In genomic region chr6:5277589-5277988, GRCh38 we compare ENCODE assay signal across 13 cellular contexts. TPM values are rescaled to one million over a fixed set of nuclear protein-coding genes. Genes with fewer than 3 reads are reported as not detected.
A peak's percentile ranks its signal among the peaks of the same experiment; 100 is the strongest.
DNase-seq lines count a peak whose midpoint lies in the region; ATAC-seq, FAIRE-seq and TF ChIP-seq lines count a peak whose summit lies in the region.
"Had no signal": no experiment of that assay in that cellular context is flagged by ENCODE, and none has a peak within 500 bp of the region (broad histone marks: within the 10 kb centered on the region; RNA-seq: fewer than 3 reads in every experiment).

No MANE protein-coding gene starts in this region.

- H3K9me3 ChIP-seq in HepG2 (ENCODE audit: low read length) = no peaks in the 10 kb centered on the region
- no peaks in the 10 kb centered on the region for H3K9me3 ChIP-seq in right lobe of liver
- no peaks in the 10 kb centered on the region for H3K9me3 ChIP-seq in OCI-LY3 (ENCODE audit: insufficient read depth, low read length)
- H3K9me3 ChIP-seq in suprapubic skin = no peaks in the 10 kb centered on the region
- no peaks in the 10 kb centered on the region for H3K9me3 ChIP-seq in lower lobe of right lung
- H3K9me3 ChIP-seq: BE2C had no signal

- H3K9ac ChIP-seq in HepG2 (ENCODE audit: insufficient read depth, low read depth, low read length) (no peak overlapping the region), OCI-LY3 (ENCODE audit: low read length) (peak overlapping the region; percentile 95)

- H3K27me3 ChIP-seq in HepG2 (ENCODE audit: control insufficient read depth in 1 of 2, insufficient read depth in 2 of 2, low read length in 2 of 2) (no peaks in the 10 kb centered on the region), right lobe of liver (no peaks in the 10 kb centered on the region), OCI-LY3 (ENCODE audit: low read depth, low read length) (no peaks in the 10 kb centered on the region), suprapubic skin (no peaks in the 10 kb centered on the region), lower lobe of right lung (ENCODE audit: low read depth) (no peaks in the 10 kb centered on the region)
- H3K27me3 ChIP-seq: BE2C had no signal

- no peaks in the 10 kb centered on the region for H3K27me3 Mint-ChIP-seq in memory B cell
- H3K27me3 Mint-ChIP-seq: CD4-positive, alpha-beta memory T cell had no signal

- in situ Hi-C loops in HepG2 (cut with HindIII; ENCODE audit: extremely low pct_ligation_motif_present, low pct_unique_long_range_greater_than_20kb) = no loop called here

- H3K4me2 ChIP-seq in HepG2 (ENCODE audit: low read depth, low read length) = no peak overlapping the region
- peak overlapping the region; percentile 91 for H3K4me2 ChIP-seq in OCI-LY3 (ENCODE audit: low read length)

- H3K79me2 ChIP-seq in HepG2 (ENCODE audit: insufficient read depth, low read length) (peaks cover 13% of the 10 kb centered on the region), OCI-LY3 (ENCODE audit: low read length) (peaks cover 37% of the 10 kb centered on the region)

- DNase-seq in HepG2 (ENCODE audit: low spot score) = no peak
- no peak for DNase-seq in right lobe of liver
- DNase-seq in memory B cell (ENCODE audit: low spot score in 2 of 2) = no peak
- DNase-seq in suprapubic skin (ENCODE audit: low spot score in 2 of 2) = no peak
- no peak for DNase-seq in NCI-H187 treated with DMSO at 0.1 percent for 48 hours (lab: John Stamatoyannopoulos, UW)
- DNase-seq in lower lobe of right lung = no peak
- DNase-seq: BE2C; CD4-positive, alpha-beta memory T cell; DMS79; GOT3; H9 had no signal

- intact Hi-C loops in HepG2 (cut with micrococcal nuclease; ENCODE audit: unreplicated experiment) = no loop called here
- intact Hi-C loops in right lobe of liver (cut with DNase I) = no loop called here
- intact Hi-C loops in lower lobe of right lung (cut with DNase I) = no loop called here

- ATAC-seq in HepG2 = no peak
- no peak for ATAC-seq in right lobe of liver
- no peak for ATAC-seq in memory B cell (ENCODE audit: low read depth)
- no peak for ATAC-seq in lower lobe of right lung

- TF ChIP-seq POLR2A in HepG2 (IDR thresholded peaks at IDR 0.05; ENCODE audit: insufficient read depth in 1 of 2, low read depth in 2 of 2, low read length in 2 of 2) (no peak), right lobe of liver (IDR thresholded peaks at IDR 0.05) (no peak), suprapubic skin (IDR thresholded peaks at IDR 0.05) (no peak)

- peaks cover 37% of the 10 kb centered on the region for H3K4me1 Mint-ChIP-seq in memory B cell

- POLR2A ChIA-PET in HepG2 (lab: Yijun Ruan, JAX) = no interaction called here

- H3K9me3 Mint-ChIP-seq in memory B cell = no peaks in the 10 kb centered on the region
- H3K9me3 Mint-ChIP-seq: H9 had no signal

- H3K36me3 Mint-ChIP-seq in memory B cell = peaks cover 2% of the 10 kb centered on the region

- no peak overlapping the region for H3K27ac ChIP-seq in HepG2 (ENCODE audit: extremely low read length, insufficient read depth, low read length)
- no peak overlapping the region for H3K27ac ChIP-seq in right lobe of liver
- H3K27ac ChIP-seq in OCI-LY3 (ENCODE audit: low read length) = peak overlapping the region; percentile 100
- H3K27ac ChIP-seq in suprapubic skin = no peak overlapping the region
- no peak overlapping the region for H3K27ac ChIP-seq in lower lobe of right lung
- H3K27ac ChIP-seq: C4-2B had no signal

- TF ChIP-seq CTCF in HepG2 (CRISPR knock-in tag; IDR thresholded peaks at IDR 0.05) = no peak
- TF ChIP-seq CTCF in right lobe of liver (IDR thresholded peaks at IDR 0.05) = no peak
- TF ChIP-seq CTCF in OCI-LY3 (IDR thresholded peaks at IDR 0.05; ENCODE audit: low read depth, low read length) = no peak
- no peak for TF ChIP-seq CTCF in suprapubic skin (IDR thresholded peaks at IDR 0.05)
- no peak for TF ChIP-seq CTCF in lower lobe of right lung (IDR thresholded peaks at IDR 0.05)

- H3K36me3 ChIP-seq in HepG2 (replicated peaks in 1 of 2; ENCODE audit: control insufficient read depth in 1 of 2, insufficient read depth in 2 of 2, low read length in 2 of 2) (no peaks in the 10 kb centered on the region), right lobe of liver (no peaks in the 10 kb centered on the region), OCI-LY3 (replicated peaks; ENCODE audit: low read depth, low read length) (peaks cover 4% of the 10 kb centered on the region), suprapubic skin (no peaks in the 10 kb centered on the region), lower lobe of right lung (no peaks in the 10 kb centered on the region)
- H3K36me3 ChIP-seq: BE2C had no signal

- TF ChIP-seq EP300 in HepG2 (IDR thresholded peaks at IDR 0.05; ENCODE audit: low read depth in 2 of 2, low read length in 2 of 2) (no peak), HepG2 (CRISPR knock-in tag; IDR thresholded peaks at IDR 0.05; ENCODE audit: borderline replicate concordance) (no peak), suprapubic skin (IDR thresholded peaks at IDR 0.05) (no peak)

- H2AFZ ChIP-seq in HepG2 (ENCODE audit: low read length) (no peak overlapping the region), OCI-LY3 (ENCODE audit: low read depth, low read length) (no peak overlapping the region)

- 96% methylated on average over 3 of the region's 3 CpGs for WGBS in HepG2 (ENCODE audit: low lambda C conversion rate)
- WGBS in right lobe of liver (ENCODE audit: insufficient coverage, low coverage, low lambda C conversion rate, missing lambda C conversion rate) = 81% methylated on average over 3 of the region's 3 CpGs
- WGBS in suprapubic skin = 91% methylated on average over 3 of the region's 3 CpGs

- H3K4me3 ChIP-seq in HepG2 (replicated peaks in 1 of 3; ENCODE audit: insufficient read depth in 1 of 3, low read depth in 2 of 3, low read length in 3 of 3) (no peak overlapping the region), right lobe of liver (no peak overlapping the region), OCI-LY3 (ENCODE audit: low read length) (peak overlapping the region; percentile 68), suprapubic skin (no peak overlapping the region), lower lobe of right lung (no peak overlapping the region)

- TF ChIP-seq RAD21 in HepG2 (CRISPR knock-in tag; IDR thresholded peaks at IDR 0.05) = no peak

- H3K4me3 Mint-ChIP-seq in memory B cell = peak overlapping the region; percentile 82
- H3K4me3 Mint-ChIP-seq: CD4-positive, alpha-beta memory T cell; H9 had no signal

- BruUV-seq in HepG2 (replicated peaks; lab: Mats Ljungman, UMichigan) = no TSS peak

- H3K4me1 ChIP-seq in HepG2 (ENCODE audit: insufficient read depth, low read length) = no peaks in the 10 kb centered on the region
- no peaks in the 10 kb centered on the region for H3K4me1 ChIP-seq in right lobe of liver
- peaks cover 69% of the 10 kb centered on the region for H3K4me1 ChIP-seq in OCI-LY3 (ENCODE audit: low read length)
- H3K4me1 ChIP-seq in suprapubic skin = no peaks in the 10 kb centered on the region
- no peaks in the 10 kb centered on the region for H3K4me1 ChIP-seq in lower lobe of right lung

- H3K27ac Mint-ChIP-seq in memory B cell = peak overlapping the region; percentile 78
- H3K27ac Mint-ChIP-seq: CD4-positive, alpha-beta memory T cell had no signal

- CTCF ChIA-PET in HepG2 (lab: Yijun Ruan, JAX; ENCODE audit: low intra/inter-chr PET ratio, low total read pairs) = no interaction called here

- FAIRE-seq in HepG2 (lab: Jason Lieb, UNC) = no peak

- H4K20me1 ChIP-seq in HepG2 (ENCODE audit: insufficient read depth, low read length) = no peaks in the 10 kb centered on the region
- H4K20me1 ChIP-seq in OCI-LY3 (ENCODE audit: insufficient read depth, low read length) = no peaks in the 10 kb centered on the region

RNA-seq across cellular contexts. Expression of gene FARS2, which starts 16.3 kb away (rescaled TPM):
- total RNA-seq in HepG2 (2016; rRNA removed; fragmentation: Illumina TruSeq; extraction: Trizol) (26.0 and 28.0 TPM in 2 replicates), right lobe of liver (10 to 100 TPM in 5 of 6 experiments, 1 to 10 TPM in 1; 7.2 to 12.9 (median 11.7) TPM), suprapubic skin (10 to 100 TPM; 15.0 to 22.4 (median 20.1) TPM), lower lobe of right lung (17.0 TPM)
- total RNA-seq in HepG2 (2016; cell fraction: cytosol; rRNA removed; fragmentation: Illumina TruSeq; extraction: Trizol; ENCODE audit: low read depth) = 38.2 and 38.5 TPM in 2 replicates
- total RNA-seq in HepG2 (2016; cell fraction: insoluble cytoplasmic fraction; rRNA removed; fragmentation: Illumina TruSeq; extraction: Trizol) = 24.7 and 29.3 TPM in 2 replicates
- total RNA-seq in HepG2 (2016; cell fraction: membrane; rRNA removed; fragmentation: Illumina TruSeq; extraction: Trizol) = 21.6 and 25.0 TPM in 2 replicates
- 29.9 and 30.1 TPM in 2 replicates for total RNA-seq in HepG2 (2016; cell fraction: nucleus; rRNA removed; fragmentation: Illumina TruSeq; extraction: Trizol)
- 12.7 and 15.4 TPM in 2 replicates for polyA plus RNA-seq in HepG2 (2011; rRNA removed)
- polyA plus RNA-seq in HepG2 (2011; cell fraction: cytosol; rRNA removed) = 12.8 and 14.3 TPM in 2 replicates
- 8.4 and 10.7 TPM in 2 replicates for polyA plus RNA-seq in HepG2 (2011; cell fraction: nucleus; rRNA removed)
- 7.3 and 8.6 TPM in 2 replicates for polyA plus RNA-seq in HepG2 (2012)
- 6.3 and 6.7 TPM in 2 replicates for polyA plus RNA-seq in HepG2 (2016; cell fraction: cytosol; fragmentation: Illumina TruSeq; extraction: Trizol; ENCODE audit: low read depth)
- polyA plus RNA-seq in HepG2 (2016; cell fraction: insoluble cytoplasmic fraction; fragmentation: Illumina TruSeq; extraction: Trizol; ENCODE audit: low read depth) = 17.7 and 22.2 TPM in 2 replicates
- polyA plus RNA-seq in HepG2 (2016; cell fraction: membrane; fragmentation: Illumina TruSeq; extraction: Trizol; ENCODE audit: low read depth) = 7.8 and 8.7 TPM in 2 replicates
- polyA plus RNA-seq in HepG2 (2016; cell fraction: nucleus; fragmentation: Illumina TruSeq; extraction: Trizol; ENCODE audit: insufficient read depth, low read depth) = 9.7 and 11.7 TPM in 2 replicates
- 53.8 and 71.4 TPM in 2 replicates for polyA minus RNA-seq in HepG2 (2011; rRNA and poly(A)+ RNA removed; ENCODE audit: low replicate concordance)
- polyA minus RNA-seq in HepG2 (2011; cell fraction: cytosol; rRNA and poly(A)+ RNA removed) = 9.6 and 10.5 TPM in 2 replicates
- polyA minus RNA-seq in HepG2 (2011; cell fraction: nucleus; rRNA and poly(A)+ RNA removed) = 54.6 and 59.7 TPM in 2 replicates

RNA-seq across cellular contexts. Expression of gene LYRM4, which starts 16.8 kb away (rescaled TPM):
- total RNA-seq in HepG2 (2016; rRNA removed; fragmentation: Illumina TruSeq; extraction: Trizol) = 64.6 and 80.2 TPM in 2 replicates
- total RNA-seq in HepG2 (2016; cell fraction: cytosol; rRNA removed; fragmentation: Illumina TruSeq; extraction: Trizol; ENCODE audit: low read depth) = 73.1 and 82.6 TPM in 2 replicates
- total RNA-seq in HepG2 (2016; cell fraction: insoluble cytoplasmic fraction; rRNA removed; fragmentation: Illumina TruSeq; extraction: Trizol) = 63.7 and 77.9 TPM in 2 replicates
- total RNA-seq in HepG2 (2016; cell fraction: membrane; rRNA removed; fragmentation: Illumina TruSeq; extraction: Trizol) = 106 and 122 TPM in 2 replicates
- total RNA-seq in HepG2 (2016; cell fraction: nucleus; rRNA removed; fragmentation: Illumina TruSeq; extraction: Trizol) = 32.6 and 33.3 TPM in 2 replicates
- polyA plus RNA-seq in HepG2 (2011; rRNA removed) = 57.0 and 67.5 TPM in 2 replicates
- 51.3 and 61.3 TPM in 2 replicates for polyA plus RNA-seq in HepG2 (2011; cell fraction: cytosol; rRNA removed)
- polyA plus RNA-seq in HepG2 (2011; cell fraction: nucleus; rRNA removed) = 14.6 and 17.6 TPM in 2 replicates
- polyA plus RNA-seq in HepG2 (2012) = 54.2 and 60.4 TPM in 2 replicates
- 97.6 and 109 TPM in 2 replicates for polyA plus RNA-seq in HepG2 (2016; cell fraction: cytosol; fragmentation: Illumina TruSeq; extraction: Trizol; ENCODE audit: low read depth)
- 80.7 and 81.4 TPM in 2 replicates for polyA plus RNA-seq in HepG2 (2016; cell fraction: insoluble cytoplasmic fraction; fragmentation: Illumina TruSeq; extraction: Trizol; ENCODE audit: low read depth)
- 106 and 108 TPM in 2 replicates for polyA plus RNA-seq in HepG2 (2016; cell fraction: membrane; fragmentation: Illumina TruSeq; extraction: Trizol; ENCODE audit: low read depth)
- 40.8 and 43.1 TPM in 2 replicates for polyA plus RNA-seq in HepG2 (2016; cell fraction: nucleus; fragmentation: Illumina TruSeq; extraction: Trizol; ENCODE audit: insufficient read depth, low read depth)
- polyA minus RNA-seq in HepG2 (2011; rRNA and poly(A)+ RNA removed; ENCODE audit: low replicate concordance) = 29.2 and 36.0 TPM in 2 replicates
- polyA minus RNA-seq in HepG2 (2011; cell fraction: cytosol; rRNA and poly(A)+ RNA removed) = 18.1 and 22.4 TPM in 2 replicates
- 25.2 and 25.4 TPM in 2 replicates for polyA minus RNA-seq in HepG2 (2011; cell fraction: nucleus; rRNA and poly(A)+ RNA removed)
- 10 to 100 TPM in 2 of 6 experiments, 1 to 10 TPM in 4; 5.7 to 11.5 (median 8.5) TPM for total RNA-seq in right lobe of liver
- 10 to 100 TPM; 16.1 to 37.5 (median 19.6) TPM for total RNA-seq in suprapubic skin
- 22.4 TPM for total RNA-seq in lower lobe of right lung
